Comparison of ENCODE assay signal across 16 cellular contexts in the genomic region with DNA sequence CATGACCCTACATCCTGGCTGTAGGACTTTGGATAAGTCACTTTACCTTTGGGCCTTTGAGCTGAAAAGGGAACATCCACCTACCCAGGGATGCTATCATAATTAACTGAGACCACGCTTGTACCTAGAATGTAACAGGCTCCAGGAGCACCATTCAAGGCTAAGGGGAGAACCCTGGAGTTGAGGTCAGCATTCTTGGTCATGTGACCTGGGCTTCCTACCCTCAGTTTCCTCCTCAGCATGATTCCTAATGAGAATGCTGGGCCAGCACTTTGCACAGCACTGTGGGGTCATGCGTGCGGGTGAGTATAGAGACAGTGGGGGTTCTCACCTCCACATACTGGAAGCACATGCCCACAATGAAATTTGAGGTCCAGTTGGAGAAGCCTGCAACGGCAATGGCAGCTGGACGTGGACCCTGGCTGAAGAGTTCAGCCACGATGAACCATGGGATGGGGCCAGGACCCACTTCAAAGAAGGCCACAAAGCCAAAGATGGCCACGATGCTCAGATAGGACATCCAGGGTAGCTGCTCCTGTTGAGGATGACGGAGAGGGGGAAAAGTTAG. TPM values are rescaled to one million over a fixed set of nuclear protein-coding genes. Genes with fewer than 3 reads are reported as not detected.
DNase-seq lines count a peak whose midpoint lies in the region; ATAC-seq and TF ChIP-seq lines count a peak whose summit lies in the region.
"Had no signal": no experiment of that assay in that cellular context is flagged by ENCODE, and none has a peak within 500 bp of the region (broad histone marks: within the 10 kb centered on the region; RNA-seq: fewer than 3 reads in every experiment).

No MANE protein-coding gene starts in this region.

- no peak overlapping the region for H3K4me3 Mint-ChIP-seq in CD4-positive, alpha-beta T cell
- H3K4me3 Mint-ChIP-seq in activated CD4-positive, alpha-beta memory T cell treated with anti-CD3 and anti-CD28 coated beads for 36 hours: no peak overlapping the region
- H3K4me3 Mint-ChIP-seq: activated CD4-positive, alpha-beta T cell treated with anti-CD3 and anti-CD28 coated beads, Interleukin-2, amount 10 ng/mL, durations not matched to agents 7 days and 5 days had no signal

- CTCF ChIA-PET in AG04450 (lab: Charles Lee): interaction anchor here (0.6 to 2.3 kb wide), 2 partner anchors 103 to 146 kb away, joined by 4 to 11 read pairs; no protein-coding TSS in a partner anchor
- CTCF ChIA-PET in CD4-positive, alpha-beta T cell (lab: Charles Lee): no interaction called here
- CTCF ChIA-PET in activated CD4-positive, alpha-beta memory T cell treated with anti-CD3 and anti-CD28 coated beads for 36 hours (lab: Charles Lee): interaction anchor here (7.8 kb wide), 1 partner anchor 145 kb away, joined by 153 read pairs; no protein-coding TSS in a partner anchor

- peak overlapping the region; percentile 31 for H3K27ac ChIP-seq in AG04450 (ENCODE audit: low read depth, low read length)
- H3K27ac ChIP-seq in CD4-positive, alpha-beta T cell (ENCODE audit: low read depth, low read length): no peak overlapping the region
- peak overlapping the region; percentile 6 for H3K27ac ChIP-seq in mesendoderm (ENCODE audit: low read depth, low read length)

- H3K4me3 ChIP-seq in AG04450 (ENCODE audit: low read depth, low read length): no peak overlapping the region
- H3K4me3 ChIP-seq in mesendoderm (ENCODE audit: low read length): no peak overlapping the region
- H3K4me3 ChIP-seq: esophagus squamous epithelium had no signal

- H2BK5ac ChIP-seq in mesendoderm (ENCODE audit: low read length): no peak overlapping the region

- no peak overlapping the region for H3K23ac ChIP-seq in mesendoderm (ENCODE audit: low read length)

- H3K27ac Mint-ChIP-seq in CD4-positive, alpha-beta T cell: peak overlapping the region; percentile 40
- peak overlapping the region; percentile 28 for H3K27ac Mint-ChIP-seq in activated CD4-positive, alpha-beta memory T cell treated with anti-CD3 and anti-CD28 coated beads for 36 hours
- H3K27ac Mint-ChIP-seq: activated CD4-positive, alpha-beta T cell treated with anti-CD3 and anti-CD28 coated beads, Interleukin-2, amount 10 ng/mL, durations not matched to agents 7 days and 5 days had no signal

- H3K18ac ChIP-seq in mesendoderm (ENCODE audit: low read length): no peak overlapping the region

- H3K27me3 ChIP-seq in AG04450 (ENCODE audit: control insufficient read depth, insufficient read depth, low read length): no peaks in the 10 kb centered on the region
- H3K27me3 ChIP-seq in CD4-positive, alpha-beta T cell (ENCODE audit: control insufficient read depth, insufficient read depth, low read length): no peaks in the 10 kb centered on the region
- H3K27me3 ChIP-seq in mesendoderm (ENCODE audit: insufficient read depth, low read length, poor library complexity): no peaks in the 10 kb centered on the region
- H3K27me3 ChIP-seq: esophagus squamous epithelium had no signal

- H3K56ac ChIP-seq in mesendoderm (ENCODE audit: low read length): no peak overlapping the region

- H2BK120ac ChIP-seq in mesendoderm (ENCODE audit: low read depth, low read length): no peak overlapping the region

- H4K8ac ChIP-seq in mesendoderm (ENCODE audit: low read depth, low read length): no peak overlapping the region

- H3K4me1 Mint-ChIP-seq in CD4-positive, alpha-beta T cell (ENCODE audit: low read depth): peaks cover 66% of the 10 kb centered on the region
- peaks cover 46% of the 10 kb centered on the region for H3K4me1 Mint-ChIP-seq in activated CD4-positive, alpha-beta memory T cell treated with anti-CD3 and anti-CD28 coated beads for 36 hours (ENCODE audit: low read depth)

- H3K4me1 ChIP-seq in mesendoderm (ENCODE audit: control insufficient read depth, low read depth, low read length): peaks cover 11% of the 10 kb centered on the region

- H3K79me1 ChIP-seq in mesendoderm (ENCODE audit: low read length): peaks cover 9% of the 10 kb centered on the region

- TF ChIP-seq CTCF in AG04450 (IDR thresholded peaks at IDR 0.05; ENCODE audit: low read depth, low read length): no peak
- no peak for TF ChIP-seq CTCF in CD4-positive, alpha-beta T cell (IDR thresholded peaks at IDR 0.05)
- no peak for TF ChIP-seq CTCF in omental fat pad (IDR thresholded peaks at IDR 0.05)

- H3K4me2 ChIP-seq in mesendoderm (ENCODE audit: low read length): no peak overlapping the region

- H3K79me2 ChIP-seq in mesendoderm (ENCODE audit: control insufficient read depth, insufficient read depth, low read length): peaks cover 2% of the 10 kb centered on the region

- H3K9ac ChIP-seq in mesendoderm (ENCODE audit: low read length): no peak overlapping the region

- H2BK15ac ChIP-seq in mesendoderm (replicated peaks; ENCODE audit: low read depth): no peak overlapping the region

- peaks cover 35% of the 10 kb centered on the region for H3K36me3 ChIP-seq in mesendoderm (ENCODE audit: control insufficient read depth, insufficient read depth, low read length)

- DNase-seq in AG04450 (ENCODE audit: low read depth, low spot score): no peak
- no peak for DNase-seq in CD4-positive, alpha-beta T cell
- no peak for DNase-seq in activated CD4-positive, alpha-beta memory T cell treated with anti-CD3 and anti-CD28 coated beads for 36 hours
- no peak for DNase-seq in mesendoderm
- DNase-seq in omental fat pad (ENCODE audit: low spot score): no peak
- DNase-seq in HPDE6-E6E7 (ENCODE audit: extremely low spot score): no peak
- DNase-seq: activated CD4-positive, alpha-beta T cell treated with anti-CD3 and anti-CD28 coated beads, Interleukin-2, amount 10 ng/mL, durations not matched to agents 7 days and 5 days; activated effector memory CD4-positive, alpha-beta T cell treated with anti-CD3 and anti-CD28 coated beads, Interleukin-2, amount 50 U/mL, for 16 hours; dermis blood vessel endothelial cell; esophagus squamous epithelium; kidney glomerular epithelial cell; NCI-H446 treated with DMSO at 0.1 percent for 48 hours; SIG-M5; T1000 had no signal

- H3K9me3 Mint-ChIP-seq in CD4-positive, alpha-beta T cell: no peaks in the 10 kb centered on the region
- no peaks in the 10 kb centered on the region for H3K9me3 Mint-ChIP-seq in activated CD4-positive, alpha-beta memory T cell treated with anti-CD3 and anti-CD28 coated beads for 36 hours
- H3K9me3 Mint-ChIP-seq: activated CD4-positive, alpha-beta T cell treated with anti-CD3 and anti-CD28 coated beads, Interleukin-2, amount 10 ng/mL, durations not matched to agents 7 days and 5 days had no signal

- ATAC-seq in CD4-positive, alpha-beta T cell (ENCODE audit: poor library complexity): no peak
- ATAC-seq in GM21526 (IDR thresholded peaks at IDR 0.05; ENCODE audit: low FRiP score, unreplicated experiment) (no peak), omental fat pad (ENCODE audit: low FRiP score) (no peak), HG03159 (IDR thresholded peaks at IDR 0.05; ENCODE audit: unreplicated experiment) (no peak)

- POLR2A ChIA-PET in AG04450 (lab: Yijun Ruan, JAX): interaction anchor here (0.6 to 0.9 kb wide), 2 partner anchors 28 to 146 kb away, joined by 3 to 4 read pairs; no protein-coding TSS in a partner anchor
- POLR2A ChIA-PET in CD4-positive, alpha-beta T cell (lab: Charles Lee): interaction anchor here (0.6 to 1.3 kb wide), 3 partner anchors 25 to 146 kb away, joined by 3 to 4 read pairs (median 3); no protein-coding TSS in a partner anchor
- POLR2A ChIA-PET in activated CD4-positive, alpha-beta memory T cell treated with anti-CD3 and anti-CD28 coated beads for 36 hours (lab: Charles Lee): interaction anchor here (1.0 kb wide), 1 partner anchor 10 kb away, joined by 3 read pairs; no protein-coding TSS in a partner anchor

- H3K4ac ChIP-seq in mesendoderm (ENCODE audit: low read depth, low read length): no peak overlapping the region

- H3K27me3 Mint-ChIP-seq in CD4-positive, alpha-beta T cell: no peaks in the 10 kb centered on the region
- H3K27me3 Mint-ChIP-seq in activated CD4-positive, alpha-beta memory T cell treated with anti-CD3 and anti-CD28 coated beads for 36 hours: no peaks in the 10 kb centered on the region
- H3K27me3 Mint-ChIP-seq: activated CD4-positive, alpha-beta T cell treated with anti-CD3 and anti-CD28 coated beads, Interleukin-2, amount 10 ng/mL, durations not matched to agents 7 days and 5 days had no signal

- peaks cover 83% of the 10 kb centered on the region for H3K36me3 Mint-ChIP-seq in CD4-positive, alpha-beta T cell (ENCODE audit: low read depth)
- H3K36me3 Mint-ChIP-seq in activated CD4-positive, alpha-beta memory T cell treated with anti-CD3 and anti-CD28 coated beads for 36 hours: peaks cover 55% of the 10 kb centered on the region

- H4K5ac ChIP-seq in mesendoderm (ENCODE audit: low read length): no peak overlapping the region

- H2AK5ac ChIP-seq in mesendoderm (ENCODE audit: low read length): no peak overlapping the region

- intact Hi-C loops in CD4-positive, alpha-beta T cell (cut with DNase I, micrococcal nuclease): loop anchor here in 1 of 2 experiments (5.0 kb wide), 1 partner anchor 245 kb away; a partner anchor contains a TSS
- intact Hi-C loops in activated CD4-positive, alpha-beta memory T cell treated with anti-CD3 and anti-CD28 coated beads for 36 hours (cut with micrococcal nuclease): loop anchor here (10.0 kb wide), 1 partner anchor 113 kb away; a partner anchor contains a TSS

- no CpG with 5 or more reads among the region's 8 CpGs for WGBS in mesendoderm (ENCODE audit: extremely low coverage, insufficient coverage, low lambda C conversion rate)

- no peaks in the 10 kb centered on the region; the same call in 1 of the 2 replicates for H3K9me3 ChIP-seq in AG04450 (ENCODE audit: control insufficient read depth, insufficient read depth, low read length)
- H3K9me3 ChIP-seq in CD4-positive, alpha-beta T cell (ENCODE audit: control insufficient read depth, low read length): no peaks in the 10 kb centered on the region
- H3K9me3 ChIP-seq: esophagus squamous epithelium had no signal

RNA-seq across cellular contexts. Expression of a gene that starts 31.3 kb away (rescaled TPM):
- 114 and 140 TPM in 2 replicates for polyA plus RNA-seq in AG04450 (2011; rRNA removed)
- polyA minus RNA-seq in AG04450 (2011; rRNA and poly(A)+ RNA removed): 125 and 154 TPM in 2 replicates
- total RNA-seq in CD4-positive, alpha-beta T cell: 10 to 100 TPM; 78.6 to 80.9 TPM
- total RNA-seq in activated CD4-positive, alpha-beta memory T cell treated with anti-CD3 and anti-CD28 coated beads for 36 hours: 10 to 100 TPM; 67.6 to 73.6 TPM
- 253 TPM for polyA plus RNA-seq in mesendoderm (2013, experiment 1 of 2)
- 262 TPM for polyA plus RNA-seq in mesendoderm (2013, experiment 2 of 2)
- 10 to 100 TPM; 13.4 to 71.5 (median 48.0) TPM for total RNA-seq in omental fat pad
